Comparison of ENCODE assay signal across 12 cellular contexts in the genomic region with DNA sequence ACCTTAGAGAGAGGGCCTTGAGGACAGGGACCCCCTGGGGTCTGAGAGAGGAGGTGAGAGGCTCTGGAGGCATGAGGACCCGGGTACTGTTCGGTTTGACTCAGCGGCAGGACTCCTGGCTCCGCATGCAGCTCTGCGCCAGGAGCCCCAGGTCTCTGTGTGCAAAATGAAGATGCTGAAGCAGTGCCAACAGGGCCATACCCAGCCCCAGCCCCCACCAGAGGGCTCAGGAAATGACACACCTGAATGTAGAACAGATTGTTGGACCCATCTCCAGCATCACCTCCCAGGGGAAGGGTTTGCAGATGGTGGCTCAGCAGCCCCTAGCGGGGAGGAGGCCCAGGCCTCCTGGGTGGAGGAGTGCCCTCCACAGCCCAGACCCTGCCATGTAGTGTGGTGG.
"Had no signal": no experiment of that assay in that cellular context is flagged by ENCODE, and none has a peak within 500 bp of the region (broad histone marks: within the 10 kb centered on the region; RNA-seq: fewer than 3 reads in every experiment).

No MANE protein-coding gene starts in this region.

- ATAC-seq: foreskin keratinocyte, T-cell had no signal

- DNase-seq: activated CD4-positive, alpha-beta T cell treated with anti-CD3 and anti-CD28 coated beads for 1 hour; activated CD4-positive, alpha-beta T cell treated with anti-CD3 and anti-CD28 coated beads, Interleukin-2, amount 50 U/mL, for 48 hours; activated gamma-delta T cell; activated T-cell treated with anti-CD3 and anti-CD28 coated beads, Interleukin-2, amount 50 U/mL, for 48 hours; foreskin keratinocyte; head of caudate nucleus; T-cell; T1000 had no signal

- H3K27me3 ChIP-seq: foreskin keratinocyte, tibial nerve had no signal

- H3K36me3 ChIP-seq: neural progenitor cell, tibial nerve had no signal

- H3K4me1 ChIP-seq: foreskin keratinocyte, parathyroid adenoma had no signal

- H3K27ac ChIP-seq: foreskin keratinocyte, neural progenitor cell, parathyroid adenoma had no signal

- H3K4me3 ChIP-seq: neural progenitor cell, skin epidermis, tibial nerve had no signal

- H2AFZ ChIP-seq: neural progenitor cell, parathyroid adenoma had no signal

- H3K9ac ChIP-seq: neural progenitor cell, parathyroid adenoma had no signal

- H3K9me3 ChIP-seq: tibial nerve had no signal
